Comparison of ENCODE assay signal across 26 cellular contexts in genomic region chr12:103812789-103813188, GRCh38.
"Had no signal": no experiment of that assay in that cellular context is flagged by ENCODE, and none has a peak within 500 bp of the region (broad histone marks: within the 10 kb centered on the region; RNA-seq: fewer than 3 reads in every experiment).

No MANE protein-coding gene starts in this region.

- H3K4me3 ChIP-seq: heart left ventricle, neural progenitor cell, testis, transverse colon had no signal

- H3K36me3 ChIP-seq: heart left ventricle, neural progenitor cell had no signal

- DNase-seq: activated CD4-positive, alpha-beta T cell treated with anti-CD3 and anti-CD28 coated beads for 1 hour; activated CD4-positive, alpha-beta T cell treated with anti-CD3 and anti-CD28 coated beads, Interleukin-2, amount 50 U/mL, for 1 hour; activated CD8-positive, alpha-beta T cell treated with anti-CD3 and anti-CD28 coated beads for 36 hours; activated naive CD8-positive, alpha-beta T cell treated with anti-CD3 and anti-CD28 coated beads, Interleukin-2, amount 50 U/mL, for 24 hours; activated T-cell treated with anti-CD3 and anti-CD28 coated beads, Interleukin-2, amount 50 U/mL, for 4 hours; amygdala; caudate nucleus; cortex of kidney; effector memory CD8-positive, alpha-beta T cell; heart left ventricle; hypothalamus; immature natural killer cell; kidney; natural killer cell; right cardiac atrium; stimulated activated CD4-positive, alpha-beta T cell treated with anti-CD3 and anti-CD28 coated beads, Interleukin-2, amount 100 ng/mL, for 48 hours; stimulated activated naive CD8-positive, alpha-beta T cell treated with anti-CD3 and anti-CD28 coated beads, Interleukin-15, Interleukin-2, amounts not matched to agents 100 U/mL and 50 U/mL, for 24 hours; T-helper 17 cell; testis; transverse colon had no signal

- H3K4me1 ChIP-seq: heart left ventricle, neural progenitor cell had no signal

- H3K9ac ChIP-seq: neural progenitor cell had no signal

- ATAC-seq: activated CD8-positive, alpha-beta T cell treated with anti-CD3 and anti-CD28 coated beads for 36 hours; activated naive CD8-positive, alpha-beta T cell treated with anti-CD3 and anti-CD28 coated beads, Interleukin-2, amount 50 U/mL, for 24 hours; activated T-cell treated with anti-CD3 and anti-CD28 coated beads, Interleukin-2, amount 50 U/mL, for 4 hours; activated T-helper 17 cell treated with anti-CD3 and anti-CD28 coated beads, Interleukin-2, amount 50 U/mL, for 72 hours; effector memory CD8-positive, alpha-beta T cell; heart left ventricle; natural killer cell; right cardiac atrium; stimulated activated naive CD8-positive, alpha-beta T cell treated with anti-CD3 and anti-CD28 coated beads, Interleukin-15, Interleukin-2, amounts not matched to agents 100 U/mL and 50 U/mL, for 24 hours; T-helper 17 cell; WTC11 had no signal

- H3K4me3 Mint-ChIP-seq: activated CD8-positive, alpha-beta T cell treated with anti-CD3 and anti-CD28 coated beads for 36 hours; activated naive CD4-positive, alpha-beta T cell treated with anti-CD3 and anti-CD28 coated beads, Interleukin-2, amount 50 U/mL, for 24 hours; activated naive CD8-positive, alpha-beta T cell treated with anti-CD3 and anti-CD28 coated beads, Interleukin-2, amount 50 U/mL, for 24 hours; activated T-cell treated with anti-CD3 and anti-CD28 coated beads, Interleukin-2, amount 50 U/mL, for 4 hours; activated T-helper 17 cell treated with anti-CD3 and anti-CD28 coated beads, Interleukin-2, amount 50 U/mL, for 72 hours; effector memory CD8-positive, alpha-beta T cell; immature natural killer cell; natural killer cell; neural progenitor cell; T-helper 17 cell; WTC11 had no signal

- H3K4me1 Mint-ChIP-seq: activated naive CD4-positive, alpha-beta T cell treated with anti-CD3 and anti-CD28 coated beads, Interleukin-2, amount 50 U/mL, for 24 hours; activated T-helper 17 cell treated with anti-CD3 and anti-CD28 coated beads, Interleukin-2, amount 50 U/mL, for 72 hours; immature natural killer cell; natural killer cell; neural progenitor cell had no signal

- H3K9me3 ChIP-seq: heart left ventricle, testis, transverse colon had no signal

- H3K27me3 Mint-ChIP-seq: activated CD8-positive, alpha-beta T cell treated with anti-CD3 and anti-CD28 coated beads for 36 hours; activated naive CD4-positive, alpha-beta T cell treated with anti-CD3 and anti-CD28 coated beads, Interleukin-2, amount 50 U/mL, for 24 hours; activated naive CD8-positive, alpha-beta T cell treated with anti-CD3 and anti-CD28 coated beads, Interleukin-2, amount 50 U/mL, for 24 hours; activated T-helper 17 cell treated with anti-CD3 and anti-CD28 coated beads, Interleukin-2, amount 50 U/mL, for 72 hours; effector memory CD8-positive, alpha-beta T cell; T-helper 17 cell had no signal

- H3K27ac Mint-ChIP-seq: activated CD8-positive, alpha-beta T cell treated with anti-CD3 and anti-CD28 coated beads for 36 hours; activated naive CD4-positive, alpha-beta T cell treated with anti-CD3 and anti-CD28 coated beads, Interleukin-2, amount 50 U/mL, for 24 hours; activated naive CD8-positive, alpha-beta T cell treated with anti-CD3 and anti-CD28 coated beads, Interleukin-2, amount 50 U/mL, for 24 hours; activated T-helper 17 cell treated with anti-CD3 and anti-CD28 coated beads, Interleukin-2, amount 50 U/mL, for 72 hours; effector memory CD8-positive, alpha-beta T cell; immature natural killer cell; natural killer cell; neural progenitor cell; T-helper 17 cell; WTC11 had no signal

- H3K27ac ChIP-seq: heart left ventricle, neural progenitor cell, testis had no signal

- H3K9me3 Mint-ChIP-seq: activated CD8-positive, alpha-beta T cell treated with anti-CD3 and anti-CD28 coated beads for 36 hours; activated naive CD4-positive, alpha-beta T cell treated with anti-CD3 and anti-CD28 coated beads, Interleukin-2, amount 50 U/mL, for 24 hours; activated naive CD8-positive, alpha-beta T cell treated with anti-CD3 and anti-CD28 coated beads, Interleukin-2, amount 50 U/mL, for 24 hours; activated T-cell treated with anti-CD3 and anti-CD28 coated beads, Interleukin-2, amount 50 U/mL, for 4 hours; activated T-helper 17 cell treated with anti-CD3 and anti-CD28 coated beads, Interleukin-2, amount 50 U/mL, for 72 hours; effector memory CD8-positive, alpha-beta T cell; immature natural killer cell; natural killer cell; neural progenitor cell; WTC11 had no signal

- H3K27me3 ChIP-seq: heart left ventricle, neural progenitor cell, testis, transverse colon had no signal

- FAIRE-seq: endothelial cell of umbilical vein, kidney, urothelium cell line had no signal

- H3K4me2 ChIP-seq: neural progenitor cell had no signal

- H2AFZ ChIP-seq: neural progenitor cell had no signal

- H3K36me3 Mint-ChIP-seq: natural killer cell had no signal
